Comparison of ENCODE assay signal across 1 cellular context in genomic region chr22:19841641-19842385, GRCh38.
TF ChIP-seq lines count a peak whose summit lies in the region.

No MANE protein-coding gene starts in this region.

TF ChIP-seq in HepG2, 621 proteins besides CTCF, POLR2A, EP300 and RAD21:
- TF ChIP-seq ZFP37 (CRISPR knock-in tag; IDR thresholded peaks at IDR 0.05; ENCODE audit: borderline replicate concordance) (no peak), SAP130 (CRISPR knock-in tag; IDR thresholded peaks at IDR 0.05; ENCODE audit: low read depth) (no peak), RORA (CRISPR knock-in tag; IDR thresholded peaks at IDR 0.05) (no peak), SKIL (CRISPR knock-in tag; IDR thresholded peaks at IDR 0.05; ENCODE audit: borderline replicate concordance) (no peak), ZNF17 (CRISPR knock-in tag; IDR thresholded peaks at IDR 0.05) (no peak), PITX1 (CRISPR knock-in tag; IDR thresholded peaks at IDR 0.05) (no peak), ZNF652 (CRISPR knock-in tag; IDR thresholded peaks at IDR 0.05; ENCODE audit: borderline replicate concordance, low read depth) (no peak), IKZF5 (CRISPR knock-in tag; IDR thresholded peaks at IDR 0.05) (no peak), NFATC3 (CRISPR knock-in tag; IDR thresholded peaks at IDR 0.05) (no peak), MTA1 (CRISPR knock-in tag; IDR thresholded peaks at IDR 0.05; ENCODE audit: borderline replicate concordance) (no peak), GLMP (CRISPR knock-in tag; IDR thresholded peaks at IDR 0.05; ENCODE audit: borderline replicate concordance) (no peak), CENPBD1 (CRISPR knock-in tag; IDR thresholded peaks at IDR 0.05; ENCODE audit: borderline replicate concordance, low read depth) (no peak), PRPF4 (IDR thresholded peaks at IDR 0.05; ENCODE audit: low read depth, low read length, poor library complexity, severe bottlenecking) (no peak), ZNF34 (CRISPR knock-in tag; IDR thresholded peaks at IDR 0.05; ENCODE audit: borderline replicate concordance) (no peak), SP2 (CRISPR knock-in tag; IDR thresholded peaks at IDR 0.05) (no peak), CREB3 (CRISPR knock-in tag; IDR thresholded peaks at IDR 0.05) (no peak)
TF ChIP-seq in HepG2: peak in this region for 0.
